ENCODE assay signal across 1 cellular context in the genomic region with DNA sequence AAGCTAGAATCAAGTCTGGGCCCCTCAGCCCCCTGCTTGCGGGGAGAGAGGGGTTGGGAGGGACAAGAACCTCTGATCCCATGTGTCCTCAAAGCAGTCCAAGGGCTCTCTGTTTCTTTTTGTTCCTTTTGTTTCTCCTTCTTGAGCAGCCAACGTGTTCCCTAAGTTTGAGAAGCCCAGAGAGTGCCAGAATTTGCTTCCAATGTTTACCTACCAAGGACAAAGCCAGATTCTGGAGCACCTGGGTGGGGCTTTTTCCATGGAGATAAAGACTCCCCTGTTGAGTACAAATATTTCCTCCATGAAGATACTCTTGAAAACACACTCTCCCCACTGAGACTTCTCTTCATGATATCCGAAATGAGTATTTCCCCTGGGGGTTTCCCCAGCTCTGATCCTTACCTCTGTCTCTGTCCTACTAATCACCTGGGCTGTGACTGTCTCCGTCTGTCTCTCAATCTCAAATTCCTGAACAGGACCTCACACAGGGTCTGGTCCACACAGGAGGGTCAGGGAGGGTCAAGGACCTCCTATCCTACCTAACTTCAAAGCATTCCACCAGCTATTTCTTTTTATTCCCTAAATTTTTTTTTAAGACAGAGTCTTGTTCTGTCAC.
TF ChIP-seq lines count a peak whose summit lies in the region.

No MANE protein-coding gene starts in this region.

TF ChIP-seq in GM23338, 12 proteins besides CTCF, POLR2A, EP300 and RAD21 (continued from another document):
- TF ChIP-seq, protein P1, sequence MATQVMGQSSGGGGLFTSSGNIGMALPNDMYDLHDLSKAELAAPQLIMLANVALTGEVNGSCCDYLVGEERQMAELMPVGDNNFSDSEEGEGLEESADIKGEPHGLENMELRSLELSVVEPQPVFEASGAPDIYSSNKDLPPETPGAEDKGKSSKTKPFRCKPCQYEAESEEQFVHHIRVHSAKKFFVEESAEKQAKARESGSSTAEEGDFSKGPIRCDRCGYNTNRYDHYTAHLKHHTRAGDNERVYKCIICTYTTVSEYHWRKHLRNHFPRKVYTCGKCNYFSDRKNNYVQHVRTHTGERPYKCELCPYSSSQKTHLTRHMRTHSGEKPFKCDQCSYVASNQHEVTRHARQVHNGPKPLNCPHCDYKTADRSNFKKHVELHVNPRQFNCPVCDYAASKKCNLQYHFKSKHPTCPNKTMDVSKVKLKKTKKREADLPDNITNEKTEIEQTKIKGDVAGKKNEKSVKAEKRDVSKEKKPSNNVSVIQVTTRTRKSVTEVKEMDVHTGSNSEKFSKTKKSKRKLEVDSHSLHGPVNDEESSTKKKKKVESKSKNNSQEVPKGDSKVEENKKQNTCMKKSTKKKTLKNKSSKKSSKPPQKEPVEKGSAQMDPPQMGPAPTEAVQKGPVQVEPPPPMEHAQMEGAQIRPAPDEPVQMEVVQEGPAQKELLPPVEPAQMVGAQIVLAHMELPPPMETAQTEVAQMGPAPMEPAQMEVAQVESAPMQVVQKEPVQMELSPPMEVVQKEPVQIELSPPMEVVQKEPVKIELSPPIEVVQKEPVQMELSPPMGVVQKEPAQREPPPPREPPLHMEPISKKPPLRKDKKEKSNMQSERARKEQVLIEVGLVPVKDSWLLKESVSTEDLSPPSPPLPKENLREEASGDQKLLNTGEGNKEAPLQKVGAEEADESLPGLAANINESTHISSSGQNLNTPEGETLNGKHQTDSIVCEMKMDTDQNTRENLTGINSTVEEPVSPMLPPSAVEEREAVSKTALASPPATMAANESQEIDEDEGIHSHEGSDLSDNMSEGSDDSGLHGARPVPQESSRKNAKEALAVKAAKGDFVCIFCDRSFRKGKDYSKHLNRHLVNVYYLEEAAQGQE (IDR thresholded peaks at IDR 0.05; ENCODE audit: unreplicated experiment): no peak
- TF ChIP-seq EZH2 (IDR thresholded peaks at IDR 0.05; ENCODE audit: low read depth, unreplicated experiment) (no peak), CREB1 (CRISPR knock-in tag; IDR thresholded peaks at IDR 0.05; ENCODE audit: low read depth) (no peak), STAT1 (IDR thresholded peaks at IDR 0.05; ENCODE audit: unreplicated experiment) (no peak), ZNF331 (CRISPR knock-in tag; IDR thresholded peaks at IDR 0.05; ENCODE audit: low read depth) (no peak), ZNF114 (CRISPR knock-in tag; IDR thresholded peaks at IDR 0.05) (no peak)
- TF ChIP-seq, protein P2, sequence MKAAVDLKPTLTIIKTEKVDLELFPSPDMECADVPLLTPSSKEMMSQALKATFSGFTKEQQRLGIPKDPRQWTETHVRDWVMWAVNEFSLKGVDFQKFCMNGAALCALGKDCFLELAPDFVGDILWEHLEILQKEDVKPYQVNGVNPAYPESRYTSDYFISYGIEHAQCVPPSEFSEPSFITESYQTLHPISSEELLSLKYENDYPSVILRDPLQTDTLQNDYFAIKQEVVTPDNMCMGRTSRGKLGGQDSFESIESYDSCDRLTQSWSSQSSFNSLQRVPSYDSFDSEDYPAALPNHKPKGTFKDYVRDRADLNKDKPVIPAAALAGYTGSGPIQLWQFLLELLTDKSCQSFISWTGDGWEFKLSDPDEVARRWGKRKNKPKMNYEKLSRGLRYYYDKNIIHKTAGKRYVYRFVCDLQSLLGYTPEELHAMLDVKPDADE (IDR thresholded peaks at IDR 0.05): no peak
- TF ChIP-seq, protein P3, sequence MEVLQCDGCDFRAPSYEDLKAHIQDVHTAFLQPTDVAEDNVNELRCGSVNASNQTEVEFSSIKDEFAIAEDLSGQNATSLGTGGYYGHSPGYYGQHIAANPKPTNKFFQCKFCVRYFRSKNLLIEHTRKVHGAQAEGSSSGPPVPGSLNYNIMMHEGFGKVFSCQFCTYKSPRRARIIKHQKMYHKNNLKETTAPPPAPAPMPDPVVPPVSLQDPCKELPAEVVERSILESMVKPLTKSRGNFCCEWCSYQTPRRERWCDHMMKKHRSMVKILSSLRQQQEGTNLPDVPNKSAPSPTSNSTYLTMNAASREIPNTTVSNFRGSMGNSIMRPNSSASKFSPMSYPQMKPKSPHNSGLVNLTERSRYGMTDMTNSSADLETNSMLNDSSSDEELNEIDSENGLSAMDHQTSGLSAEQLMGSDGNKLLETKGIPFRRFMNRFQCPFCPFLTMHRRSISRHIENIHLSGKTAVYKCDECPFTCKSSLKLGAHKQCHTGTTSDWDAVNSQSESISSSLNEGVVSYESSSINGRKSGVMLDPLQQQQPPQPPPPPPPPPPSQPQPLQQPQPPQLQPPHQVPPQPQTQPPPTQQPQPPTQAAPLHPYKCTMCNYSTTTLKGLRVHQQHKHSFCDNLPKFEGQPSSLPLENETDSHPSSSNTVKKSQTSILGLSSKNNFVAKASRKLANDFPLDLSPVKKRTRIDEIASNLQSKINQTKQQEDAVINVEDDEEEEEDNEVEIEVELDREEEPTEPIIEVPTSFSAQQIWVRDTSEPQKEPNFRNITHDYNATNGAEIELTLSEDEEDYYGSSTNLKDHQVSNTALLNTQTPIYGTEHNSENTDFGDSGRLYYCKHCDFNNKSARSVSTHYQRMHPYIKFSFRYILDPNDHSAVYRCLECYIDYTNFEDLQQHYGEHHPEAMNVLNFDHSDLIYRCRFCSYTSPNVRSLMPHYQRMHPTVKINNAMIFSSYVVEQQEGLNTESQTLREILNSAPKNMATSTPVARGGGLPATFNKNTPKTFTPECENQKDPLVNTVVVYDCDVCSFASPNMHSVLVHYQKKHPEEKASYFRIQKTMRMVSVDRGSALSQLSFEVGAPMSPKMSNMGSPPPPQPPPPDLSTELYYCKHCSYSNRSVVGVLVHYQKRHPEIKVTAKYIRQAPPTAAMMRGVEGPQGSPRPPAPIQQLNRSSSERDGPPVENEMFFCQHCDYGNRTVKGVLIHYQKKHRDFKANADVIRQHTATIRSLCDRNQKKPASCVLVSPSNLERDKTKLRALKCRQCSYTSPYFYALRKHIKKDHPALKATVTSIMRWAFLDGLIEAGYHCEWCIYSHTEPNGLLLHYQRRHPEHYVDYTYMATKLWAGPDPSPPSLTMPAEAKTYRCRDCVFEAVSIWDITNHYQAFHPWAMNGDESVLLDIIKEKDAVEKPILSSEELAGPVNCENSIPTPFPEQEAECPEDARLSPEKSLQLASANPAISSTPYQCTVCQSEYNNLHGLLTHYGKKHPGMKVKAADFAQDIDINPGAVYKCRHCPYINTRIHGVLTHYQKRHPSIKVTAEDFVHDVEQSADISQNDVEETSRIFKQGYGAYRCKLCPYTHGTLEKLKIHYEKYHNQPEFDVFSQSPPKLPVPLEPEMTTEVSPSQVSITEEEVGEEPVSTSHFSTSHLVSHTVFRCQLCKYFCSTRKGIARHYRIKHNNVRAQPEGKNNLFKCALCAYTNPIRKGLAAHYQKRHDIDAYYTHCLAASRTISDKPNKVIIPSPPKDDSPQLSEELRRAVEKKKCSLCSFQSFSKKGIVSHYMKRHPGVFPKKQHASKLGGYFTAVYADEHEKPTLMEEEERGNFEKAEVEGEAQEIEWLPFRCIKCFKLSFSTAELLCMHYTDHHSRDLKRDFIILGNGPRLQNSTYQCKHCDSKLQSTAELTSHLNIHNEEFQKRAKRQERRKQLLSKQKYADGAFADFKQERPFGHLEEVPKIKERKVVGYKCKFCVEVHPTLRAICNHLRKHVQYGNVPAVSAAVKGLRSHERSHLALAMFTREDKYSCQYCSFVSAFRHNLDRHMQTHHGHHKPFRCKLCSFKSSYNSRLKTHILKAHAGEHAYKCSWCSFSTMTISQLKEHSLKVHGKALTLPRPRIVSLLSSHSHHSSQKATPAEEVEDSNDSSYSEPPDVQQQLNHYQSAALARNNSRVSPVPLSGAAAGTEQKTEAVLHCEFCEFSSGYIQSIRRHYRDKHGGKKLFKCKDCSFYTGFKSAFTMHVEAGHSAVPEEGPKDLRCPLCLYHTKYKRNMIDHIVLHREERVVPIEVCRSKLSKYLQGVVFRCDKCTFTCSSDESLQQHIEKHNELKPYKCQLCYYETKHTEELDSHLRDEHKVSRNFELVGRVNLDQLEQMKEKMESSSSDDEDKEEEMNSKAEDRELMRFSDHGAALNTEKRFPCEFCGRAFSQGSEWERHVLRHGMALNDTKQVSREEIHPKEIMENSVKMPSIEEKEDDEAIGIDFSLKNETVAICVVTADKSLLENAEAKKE (CRISPR knock-in tag; IDR thresholded peaks at IDR 0.05): no peak
